ENCODE assay signal across 1 cellular context in genomic region chr2:226761195-226761583, GRCh38.
TF ChIP-seq lines count a peak whose summit lies in the region.

No MANE protein-coding gene starts in this region.

TF ChIP-seq in GM23338, 12 proteins besides CTCF, POLR2A, EP300 and RAD21 (continued from another document):
- TF ChIP-seq ZNF462 (CRISPR knock-in tag; IDR thresholded peaks at IDR 0.05) (no peak), ETS1 (IDR thresholded peaks at IDR 0.05) (no peak), EZH2 (IDR thresholded peaks at IDR 0.05; ENCODE audit: low read depth, unreplicated experiment) (no peak), JUNB (IDR thresholded peaks at IDR 0.05; ENCODE audit: unreplicated experiment) (no peak), STAT1 (IDR thresholded peaks at IDR 0.05; ENCODE audit: unreplicated experiment) (no peak), ZNF331 (CRISPR knock-in tag; IDR thresholded peaks at IDR 0.05; ENCODE audit: low read depth) (no peak), NANOG (IDR thresholded peaks at IDR 0.05; ENCODE audit: borderline replicate concordance) (no peak), POLR2AphosphoS5 (IDR thresholded peaks at IDR 0.05; ENCODE audit: low read depth) (no peak)
